In the genomic region with DNA sequence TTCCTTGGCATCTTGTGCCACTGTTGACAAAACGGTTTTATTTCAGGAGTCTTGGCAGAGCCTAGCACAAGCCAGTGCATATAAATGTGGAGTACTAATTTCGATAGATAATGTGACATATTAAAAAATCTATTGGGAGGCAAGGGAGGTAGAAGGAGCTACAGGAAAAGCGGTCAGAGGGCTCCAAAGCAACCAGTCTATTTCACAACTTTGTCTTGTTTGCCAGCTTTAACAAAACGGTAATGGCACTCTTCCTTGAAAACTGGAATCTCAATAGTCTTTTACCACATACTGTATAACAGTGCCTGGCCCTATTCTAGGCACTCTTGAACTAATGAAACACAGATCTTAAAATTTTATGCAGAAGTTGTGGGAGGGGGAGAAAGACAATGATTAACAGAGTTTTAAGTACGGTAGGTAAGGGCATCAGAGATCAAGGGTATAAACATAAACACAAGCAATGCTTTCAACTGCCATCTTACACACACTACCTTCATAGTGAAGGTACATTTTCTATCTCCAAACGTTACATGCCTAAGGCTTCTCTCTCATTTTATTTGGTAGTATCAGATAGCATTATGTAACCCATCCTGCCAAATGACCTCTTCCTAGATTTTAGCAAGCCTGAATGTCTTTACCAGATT, we compare ENCODE assay signal across 8 cellular contexts. TPM values are rescaled to one million over a fixed set of nuclear protein-coding genes. Genes with fewer than 3 reads are reported as not detected.
DNase-seq lines count a peak whose midpoint lies in the region; ATAC-seq, FAIRE-seq and TF ChIP-seq lines count a peak whose summit lies in the region.

No MANE protein-coding gene starts in this region.

- H3K9ac ChIP-seq in keratinocyte (ENCODE audit: control insufficient read depth, extremely low read depth, insufficient read depth, low read length) = peak overlapping the region; percentile 99

- H3K9me1 ChIP-seq in keratinocyte (ENCODE audit: control insufficient read depth, extremely low read depth, insufficient read depth, low read length) = peaks cover 2% of the 10 kb centered on the region

- no peak overlapping the region for H2AFZ ChIP-seq in keratinocyte (ENCODE audit: control insufficient read depth, low read length)

- dilution Hi-C loops in keratinocyte (cut with MboI; ENCODE audit: extremely low pct_ligation_motif_present, low sequenced_read_pairs) = no loop called here

- H3K27ac ChIP-seq in keratinocyte (ENCODE audit: control insufficient read depth, insufficient read depth, low read length) (peak overlapping the region; percentile 94), thyroid gland (peak overlapping the region; percentile 79 to 91 (median 91))

- peaks cover 61% of the 10 kb centered on the region for H3K36me3 Mint-ChIP-seq in activated T-cell treated with anti-CD3 and anti-CD28 coated beads, Interleukin-2, amount 50 U/mL, for 4 hours (ENCODE audit: insufficient read depth)
- peaks cover 57 to 60% of the 10 kb centered on the region in 2 donors for H3K36me3 Mint-ChIP-seq in activated naive CD4-positive, alpha-beta T cell treated with anti-CD3 and anti-CD28 coated beads, Interleukin-2, amount 50 U/mL, for 72 hours

- H3K4me3 Mint-ChIP-seq in activated T-cell treated with anti-CD3 and anti-CD28 coated beads, Interleukin-2, amount 50 U/mL, for 4 hours = peak overlapping the region; percentile 91

- ATAC-seq in activated T-cell treated with anti-CD3 and anti-CD28 coated beads, Interleukin-2, amount 50 U/mL, for 4 hours = no peak
- ATAC-seq in activated naive CD4-positive, alpha-beta T cell treated with anti-CD3 and anti-CD28 coated beads, Interleukin-2, amount 50 U/mL, for 72 hours = no peak
- no peak for ATAC-seq in HG03432 (IDR thresholded peaks at IDR 0.05; ENCODE audit: unreplicated experiment)

- no peaks in the 10 kb centered on the region for H3K27me3 ChIP-seq in keratinocyte (ENCODE audit: control insufficient read depth, extremely low read depth, insufficient read depth, low read length)
- H3K27me3 ChIP-seq in thyroid gland = no peaks in the 10 kb centered on the region

- WGBS in thyroid gland, 2 donors = 7 to 8% methylated on average over 6 of the region's 6 CpGs

- H3K4me2 ChIP-seq in keratinocyte (ENCODE audit: control insufficient read depth, extremely low read depth, insufficient read depth, low read depth, low read length) = peak overlapping the region; percentile 79

- no peak for FAIRE-seq in keratinocyte (lab: Jason Lieb, UNC)

- H3K9me3 ChIP-seq in keratinocyte (ENCODE audit: control insufficient read depth, low read depth, low read length) (no peaks in the 10 kb centered on the region), thyroid gland (no peaks in the 10 kb centered on the region)

- TF ChIP-seq CTCF in keratinocyte (optimal IDR thresholded peaks at IDR 0.05 in 1 of 3, IDR thresholded peaks at IDR 0.05 in 1 of 3, conservative IDR thresholded peaks at IDR 0.05 in 1 of 3; ENCODE audit: extremely low read depth in 1 of 3, insufficient read depth in 2 of 3, low read length in 3 of 3) (no peak), thyroid gland (IDR thresholded peaks at IDR 0.05) (no peak)

- peaks cover 20% of the 10 kb centered on the region for H4K20me1 ChIP-seq in keratinocyte (ENCODE audit: control insufficient read depth, extremely low read depth, insufficient read depth, low read length)

- H3K79me2 ChIP-seq in keratinocyte (ENCODE audit: control insufficient read depth, insufficient read depth, low read length) = peaks cover 42% of the 10 kb centered on the region

- no peak for TF ChIP-seq POLR2A in thyroid gland (IDR thresholded peaks at IDR 0.05)

- H3K4me3 ChIP-seq in keratinocyte (ENCODE audit: control insufficient read depth in 2 of 3, extremely low read depth in 1 of 3, insufficient read depth in 2 of 3, low read depth in 1 of 3, low read length in 3 of 3) (peak overlapping the region; percentile 93 to 100 (median 99)), thyroid gland (replicated peaks in 1 of 3) (peak overlapping the region; percentile 3 to 95 (median 88))

- H3K9me3 Mint-ChIP-seq in activated T-cell treated with anti-CD3 and anti-CD28 coated beads, Interleukin-2, amount 50 U/mL, for 4 hours = no peaks in the 10 kb centered on the region
- no peaks in the 10 kb centered on the region for H3K9me3 Mint-ChIP-seq in activated naive CD4-positive, alpha-beta T cell treated with anti-CD3 and anti-CD28 coated beads, Interleukin-2, amount 50 U/mL, for 72 hours

- intact Hi-C loops in thyroid gland (cut with DNase I) = no loop called here

- H3K27ac Mint-ChIP-seq in activated naive CD4-positive, alpha-beta T cell treated with anti-CD3 and anti-CD28 coated beads, Interleukin-2, amount 50 U/mL, for 72 hours = peak overlapping the region; percentile 99 to 100

- no peak for DNase-seq in activated T-cell treated with anti-CD3 and anti-CD28 coated beads, Interleukin-2, amount 50 U/mL, for 4 hours
- DNase-seq in activated T-cell treated with anti-CD3 and anti-CD28 coated beads, Interleukin-2, amount 50 U/mL, for 48 hours = no peak
- DNase-seq in activated naive CD4-positive, alpha-beta T cell treated with anti-CD3 and anti-CD28 coated beads, Interleukin-2, amount 50 U/mL, for 72 hours (ENCODE audit: low spot score in 2 of 2) = no peak
- peak; percentile 42 for DNase-seq in keratinocyte (ENCODE audit: low read depth, low spot score)
- DNase-seq in thyroid gland = no peak
- no peak for DNase-seq in activated CD4-positive, CD25-positive, alpha-beta regulatory T cell treated with anti-CD3 and anti-CD28 coated beads, Interleukin-2, amount 50 U/mL, for 72 hours
- DNase-seq in activated effector memory CD4-positive, alpha-beta T cell treated with anti-CD3 and anti-CD28 coated beads, Interleukin-2, amount 50 U/mL, for 16 hours = no peak

- H3K27me3 Mint-ChIP-seq in activated T-cell treated with anti-CD3 and anti-CD28 coated beads, Interleukin-2, amount 50 U/mL, for 4 hours (ENCODE audit: low read depth) = peaks cover 2% of the 10 kb centered on the region

- H3K4me1 Mint-ChIP-seq in activated T-cell treated with anti-CD3 and anti-CD28 coated beads, Interleukin-2, amount 50 U/mL, for 4 hours (ENCODE audit: low read depth) = peaks cover 51% of the 10 kb centered on the region

- peaks cover 24% of the 10 kb centered on the region for H3K4me1 ChIP-seq in keratinocyte (ENCODE audit: control insufficient read depth, extremely low read depth, insufficient read depth, low read length)
- H3K4me1 ChIP-seq in thyroid gland = peaks cover 21% of the 10 kb centered on the region in 2 donors

- H3K36me3 ChIP-seq in keratinocyte (ENCODE audit: control insufficient read depth in 2 of 2, extremely low read depth in 1 of 2, insufficient read depth in 2 of 2, low read length in 2 of 2) = peaks cover 1 to 33% of the 10 kb centered on the region in 2 experiments
- H3K36me3 ChIP-seq in thyroid gland = peaks cover 0 to 5% of the 10 kb centered on the region in 2 donors

RNA-seq across cellular contexts. Expression of a gene that starts 33.5 kb away (rescaled TPM):
- 100 to 1,000 TPM; 248 to 285 (median 283) TPM for total RNA-seq in activated T-cell treated with anti-CD3 and anti-CD28 coated beads, Interleukin-2, amount 50 U/mL, for 4 hours
- total RNA-seq in activated naive CD4-positive, alpha-beta T cell treated with anti-CD3 and anti-CD28 coated beads, Interleukin-2, amount 50 U/mL, for 72 hours = 100 to 1,000 TPM in 1 of 2 donors, 10 to 100 TPM in 1; 78.3 to 147 TPM
- polyA plus RNA-seq in keratinocyte = 20.3 to 56.8 TPM (median 22.6 TPM) in 3 replicates
- polyA plus RNA-seq in keratinocyte (2011; ENCODE audit: low read depth) = 155 TPM
- 28.7 and 54.7 TPM in 2 replicates for polyA plus RNA-seq in keratinocyte (2011; cell fraction: cytosol; rRNA removed)
- polyA plus RNA-seq in keratinocyte (2011; cell fraction: nucleus; rRNA removed) = 54.3 and 69.9 TPM in 2 replicates
- 75.2 and 130 TPM in 2 replicates for polyA plus RNA-seq in keratinocyte (2012; ENCODE audit: low replicate concordance)
- polyA minus RNA-seq in keratinocyte = 11.7 to 59.2 TPM (median 22.3 TPM) in 3 replicates
- 20.0 TPM for polyA minus RNA-seq in keratinocyte (2011; cell fraction: cytosol; rRNA and poly(A)+ RNA removed)
- 21.3 and 48.4 TPM in 2 replicates for polyA minus RNA-seq in keratinocyte (2011; cell fraction: nucleus; rRNA and poly(A)+ RNA removed)
- 100 to 1,000 TPM; 107 to 144 (median 125) TPM for total RNA-seq in thyroid gland
